33 cellular contexts compared by ENCODE assay signal in genomic region chr17:52357855-52358254, GRCh38.
"Had no signal": no experiment of that assay in that cellular context is flagged by ENCODE, and none has a peak within 500 bp of the region (broad histone marks: within the 10 kb centered on the region; RNA-seq: fewer than 3 reads in every experiment).

No MANE protein-coding gene starts in this region.

- ATAC-seq: activated CD8-positive, alpha-beta T cell treated with anti-CD3 and anti-CD28 coated beads for 36 hours; activated naive CD4-positive, alpha-beta T cell treated with anti-CD3 and anti-CD28 coated beads, Interleukin-2, amount 50 U/mL, for 72 hours; activated T-cell treated with anti-CD3 and anti-CD28 coated beads, Interleukin-2, amount 50 U/mL, for 4 hours; activated T-cell treated with anti-CD3 and anti-CD28 coated beads, Interleukin-2, amount 50 U/mL, for 72 hours; activated T-helper 17 cell treated with anti-CD3 and anti-CD28 coated beads, Interleukin-2, amount 50 U/mL, for 72 hours; body of pancreas had no signal

- H3K27me3 ChIP-seq: adrenal gland, body of pancreas, brain microvascular endothelial cell, breast epithelium had no signal

- H3K27ac ChIP-seq: adrenal gland, body of pancreas, brain microvascular endothelial cell, breast epithelium, VCaP had no signal

- DNase-seq: activated B cell treated with CpG ODN at 0.5 μM for 24 hours; activated CD4-positive, alpha-beta memory T cell treated with anti-CD3 and anti-CD28 coated beads for 36 hours; activated CD4-positive, alpha-beta T cell treated with anti-CD3 and anti-CD28 coated beads for 4 hours; activated CD4-positive, alpha-beta T cell treated with anti-CD3 and anti-CD28 coated beads, Interleukin-2, amount 10 ng/mL, durations not matched to agents 24 days and 14 days; activated CD4-positive, alpha-beta T cell treated with anti-CD3 and anti-CD28 coated beads, Interleukin-2, amount 50 U/mL, for 1 hour; activated CD4-positive, alpha-beta T cell treated with anti-CD3 and anti-CD28 coated beads, Interleukin-2, amount 50 U/mL, for 4 hours; activated CD4-positive, CD25-positive, alpha-beta regulatory T cell treated with anti-CD3 and anti-CD28 coated beads, Interleukin-2, amount 50 U/mL, for 72 hours; activated CD8-positive, alpha-beta memory T cell treated with anti-CD3 and anti-CD28 coated beads, Interleukin-2, amount 50 U/mL, for 4 hours; activated CD8-positive, alpha-beta T cell treated with anti-CD3 and anti-CD28 coated beads for 36 hours; activated effector memory CD4-positive, alpha-beta T cell treated with anti-CD3 and anti-CD28 coated beads, Interleukin-2, amount 50 U/mL, for 16 hours; activated gamma-delta T cell treated with Interleukin-2 at 50 U/mL for 16 hours; activated naive CD4-positive, alpha-beta T cell; activated naive CD4-positive, alpha-beta T cell treated with anti-CD3 and anti-CD28 coated beads for 36 hours; activated naive CD4-positive, alpha-beta T cell treated with anti-CD3 and anti-CD28 coated beads, Interleukin-2, amount 50 U/mL, for 16 hours; activated naive CD8-positive, alpha-beta T cell treated with anti-CD3 and anti-CD28 coated beads for 36 hours; activated T-cell treated with anti-CD3 and anti-CD28 coated beads for 4 hours; activated T-cell treated with anti-CD3 and anti-CD28 coated beads, Interleukin-2, amount 50 U/mL, for 1 hour; activated T-cell treated with anti-CD3 and anti-CD28 coated beads, Interleukin-2, amount 50 U/mL, for 4 hours; activated T-cell treated with anti-CD3 and anti-CD28 coated beads, Interleukin-2, amount 50 U/mL, for 72 hours; adrenal gland; amniotic stem cell; aorta; body of pancreas; brain microvascular endothelial cell; central memory CD4-positive, alpha-beta T cell; T-helper 2 cell; T-helper 9 cell had no signal

- FAIRE-seq: astrocyte, TTC549 had no signal

- H3K4me3 ChIP-seq: adrenal gland, body of pancreas, breast epithelium had no signal

- H3K4me1 ChIP-seq: adrenal gland, body of pancreas, breast epithelium had no signal

- H3K36me3 ChIP-seq: adrenal gland, brain microvascular endothelial cell, breast epithelium had no signal
